ENCODE assay signal across 18 cellular contexts in genomic region chr5:90440644-90441043, GRCh38. TPM values are rescaled to one million over a fixed set of nuclear protein-coding genes. Genes with fewer than 3 reads are reported as not detected.
DNase-seq lines count a peak whose midpoint lies in the region; ATAC-seq, FAIRE-seq and TF ChIP-seq lines count a peak whose summit lies in the region.
"Had no signal": no experiment of that assay in that cellular context is flagged by ENCODE, and none has a peak within 500 bp of the region (broad histone marks: within the 10 kb centered on the region; RNA-seq: fewer than 3 reads in every experiment).

No MANE protein-coding gene starts in this region.

- peak overlapping the region; percentile 74 for H2AFZ ChIP-seq in HepG2 (ENCODE audit: low read length)

- H3K36me3 ChIP-seq in HepG2 (replicated peaks in 1 of 2; ENCODE audit: control insufficient read depth in 1 of 2, insufficient read depth in 2 of 2, low read length in 2 of 2) (no peaks in the 10 kb centered on the region), right lobe of liver (no peaks in the 10 kb centered on the region)
- H3K36me3 ChIP-seq: gastroesophageal sphincter, ovary, stomach, uterus had no signal

- TF ChIP-seq EP300 in HepG2 (IDR thresholded peaks at IDR 0.05; ENCODE audit: low read depth in 2 of 2, low read length in 2 of 2) = no peak
- TF ChIP-seq EP300 in HepG2 (CRISPR knock-in tag; IDR thresholded peaks at IDR 0.05; ENCODE audit: borderline replicate concordance) = no peak

- H3K9me3 ChIP-seq in HepG2 (ENCODE audit: low read length) (no peaks in the 10 kb centered on the region), right lobe of liver (no peaks in the 10 kb centered on the region)
- H3K9me3 ChIP-seq: gastroesophageal sphincter, ovary, stomach, uterus had no signal

- WGBS in HepG2 (ENCODE audit: low lambda C conversion rate) = 0% methylated on average over 2 of the region's 2 CpGs
- WGBS in right lobe of liver (ENCODE audit: insufficient coverage, low coverage, low lambda C conversion rate, missing lambda C conversion rate) = 40% methylated on average over 2 of the region's 2 CpGs

- TF ChIP-seq CTCF in HepG2 (CRISPR knock-in tag; IDR thresholded peaks at IDR 0.05) (no peak), right lobe of liver (IDR thresholded peaks at IDR 0.05) (no peak)

- ATAC-seq in HepG2 = peak; percentile 33; the same call in 1 of the 3 replicates
- ATAC-seq in right lobe of liver = no peak
- ATAC-seq in T-cell (replicated peaks in 1 of 4) = no peak
- no peak for ATAC-seq in memory B cell (ENCODE audit: low read depth)
- ATAC-seq in stimulated activated memory B cell treated with anti-CD40 and anti-IgM and Interleukin-4, amounts not matched to agents 10 μg/mL and 1 μg/mL and 100 μg/mL, for 72 hours = no peak
- ATAC-seq in GM21825 (IDR thresholded peaks at IDR 0.05; ENCODE audit: unreplicated experiment) = no peak
- ATAC-seq in HG03378 (IDR thresholded peaks at IDR 0.05; ENCODE audit: unreplicated experiment) = no peak
- ATAC-seq: gastroesophageal sphincter had no signal

- in situ Hi-C loops in HepG2 (cut with HindIII; ENCODE audit: extremely low pct_ligation_motif_present, low pct_unique_long_range_greater_than_20kb) = loop anchor here (10.0 kb wide), 1 partner anchor 344 kb away; no protein-coding TSS in a partner anchor

- no peak for FAIRE-seq in HepG2 (lab: Jason Lieb, UNC)
- FAIRE-seq: small intestine had no signal

- DNase-seq in HepG2 (ENCODE audit: low spot score) = no peak
- DNase-seq in right lobe of liver = no peak
- no peak for DNase-seq in T-cell
- no peak for DNase-seq in memory B cell (ENCODE audit: low spot score in 2 of 2)
- DNase-seq in activated naive CD8-positive, alpha-beta T cell treated with anti-CD3 and anti-CD28 coated beads for 36 hours = no peak
- DNase-seq: NCI-H1105, NCI-H226, ovary, stomach, uterus had no signal

- H3K4me3 Mint-ChIP-seq in T-cell (peak overlapping the region in 2 of 3 donors; percentile 73 to 75), memory B cell (peak overlapping the region; percentile 66)
- H3K4me3 Mint-ChIP-seq in stimulated activated memory B cell treated with anti-CD40 and anti-IgM and Interleukin-4, amounts not matched to agents 10 μg/mL and 1 μg/mL and 100 μg/mL, for 72 hours = peak overlapping the region; percentile 71
- H3K4me3 Mint-ChIP-seq in activated naive CD8-positive, alpha-beta T cell treated with anti-CD3 and anti-CD28 coated beads for 36 hours = no peak overlapping the region

- H3K27ac ChIP-seq in HepG2 (ENCODE audit: extremely low read length, insufficient read depth, low read length) (no peak overlapping the region), right lobe of liver (no peak overlapping the region)
- H3K27ac ChIP-seq: ovary, stomach, VCaP had no signal

- intact Hi-C loops in HepG2 (cut with micrococcal nuclease; ENCODE audit: unreplicated experiment) = no loop called here
- intact Hi-C loops in right lobe of liver (cut with DNase I) = no loop called here

- H3K27ac Mint-ChIP-seq in T-cell (no peak overlapping the region), memory B cell (no peak overlapping the region)
- H3K27ac Mint-ChIP-seq in stimulated activated memory B cell treated with anti-CD40 and anti-IgM and Interleukin-4, amounts not matched to agents 10 μg/mL and 1 μg/mL and 100 μg/mL, for 72 hours = peak overlapping the region; percentile 76
- no peak overlapping the region for H3K27ac Mint-ChIP-seq in activated naive CD8-positive, alpha-beta T cell treated with anti-CD3 and anti-CD28 coated beads for 36 hours
- H3K27ac Mint-ChIP-seq: activated naive CD8-positive, alpha-beta T cell had no signal

- TF ChIP-seq POLR2A in HepG2 (IDR thresholded peaks at IDR 0.05; ENCODE audit: insufficient read depth in 1 of 2, low read depth in 2 of 2, low read length in 2 of 2) (no peak), right lobe of liver (IDR thresholded peaks at IDR 0.05) (no peak)

- CTCF ChIA-PET in HepG2 (lab: Yijun Ruan, JAX; ENCODE audit: low intra/inter-chr PET ratio, low total read pairs) = interaction anchor here (1.5 to 4.2 kb wide), 2 partner anchors 89 to 164 kb away, joined by 4 to 35 read pairs; partner anchors contain the start of gene LYSMD3
- CTCF ChIA-PET in T-cell (lab: Charles Lee) = interaction anchor here (1.5 to 4.0 kb wide), 3 partner anchors 30 to 343 kb away, joined by 3 to 32 read pairs (median 8); partner anchors contain the start of genes CETN3 (in 1 of the 2) and LYSMD3 (in 1 of the 2)

- peaks cover 5 to 10% (median 7%) of the 10 kb centered on the region in 3 donors for H3K4me1 Mint-ChIP-seq in T-cell
- peaks cover 2% of the 10 kb centered on the region for H3K4me1 Mint-ChIP-seq in memory B cell
- H3K4me1 Mint-ChIP-seq in stimulated activated memory B cell treated with anti-CD40 and anti-IgM and Interleukin-4, amounts not matched to agents 10 μg/mL and 1 μg/mL and 100 μg/mL, for 72 hours = peaks cover 5% of the 10 kb centered on the region
- peaks cover 7% of the 10 kb centered on the region for H3K4me1 Mint-ChIP-seq in activated naive CD8-positive, alpha-beta T cell treated with anti-CD3 and anti-CD28 coated beads for 36 hours

- H3K36me3 Mint-ChIP-seq in T-cell (no peaks in the 10 kb centered on the region), memory B cell (no peaks in the 10 kb centered on the region)
- H3K36me3 Mint-ChIP-seq in stimulated activated memory B cell treated with anti-CD40 and anti-IgM and Interleukin-4, amounts not matched to agents 10 μg/mL and 1 μg/mL and 100 μg/mL, for 72 hours = no peaks in the 10 kb centered on the region
- H3K36me3 Mint-ChIP-seq in activated naive CD8-positive, alpha-beta T cell treated with anti-CD3 and anti-CD28 coated beads for 36 hours = no peaks in the 10 kb centered on the region
- H3K36me3 Mint-ChIP-seq: activated naive CD8-positive, alpha-beta T cell had no signal

- H3K79me2 ChIP-seq in HepG2 (ENCODE audit: insufficient read depth, low read length) = no peaks in the 10 kb centered on the region

- H3K27me3 ChIP-seq in HepG2 (ENCODE audit: control insufficient read depth in 1 of 2, insufficient read depth in 2 of 2, low read length in 2 of 2) = no peaks in the 10 kb centered on the region
- H3K27me3 ChIP-seq in right lobe of liver = no peaks in the 10 kb centered on the region
- H3K27me3 ChIP-seq: gastroesophageal sphincter, ovary, stomach, uterus had no signal

- no peaks in the 10 kb centered on the region for H4K20me1 ChIP-seq in HepG2 (ENCODE audit: insufficient read depth, low read length)

- H3K27me3 Mint-ChIP-seq in T-cell (peaks cover 0 to 9% of the 10 kb centered on the region in 2 donors), memory B cell (peaks cover 2% of the 10 kb centered on the region)
- no peaks in the 10 kb centered on the region for H3K27me3 Mint-ChIP-seq in stimulated activated memory B cell treated with anti-CD40 and anti-IgM and Interleukin-4, amounts not matched to agents 10 μg/mL and 1 μg/mL and 100 μg/mL, for 72 hours
- peaks cover 11% of the 10 kb centered on the region for H3K27me3 Mint-ChIP-seq in activated naive CD8-positive, alpha-beta T cell treated with anti-CD3 and anti-CD28 coated beads for 36 hours

- H3K4me2 ChIP-seq in HepG2 (ENCODE audit: low read depth, low read length) = peak overlapping the region; percentile 77

- H3K9me3 Mint-ChIP-seq in T-cell (no peaks in the 10 kb centered on the region), memory B cell (no peaks in the 10 kb centered on the region)
- H3K9me3 Mint-ChIP-seq in stimulated activated memory B cell treated with anti-CD40 and anti-IgM and Interleukin-4, amounts not matched to agents 10 μg/mL and 1 μg/mL and 100 μg/mL, for 72 hours = no peaks in the 10 kb centered on the region
- H3K9me3 Mint-ChIP-seq in activated naive CD8-positive, alpha-beta T cell treated with anti-CD3 and anti-CD28 coated beads for 36 hours = no peaks in the 10 kb centered on the region

- H3K4me3 ChIP-seq in HepG2 (replicated peaks in 1 of 3; ENCODE audit: insufficient read depth in 1 of 3, low read depth in 2 of 3, low read length in 3 of 3) = no peak overlapping the region; a peak in 1 of 6 replicates
- no peak overlapping the region for H3K4me3 ChIP-seq in right lobe of liver
- H3K4me3 ChIP-seq: lung had no signal

- peaks cover 7% of the 10 kb centered on the region for H3K4me1 ChIP-seq in HepG2 (ENCODE audit: insufficient read depth, low read length)
- H3K4me1 ChIP-seq in right lobe of liver = peaks cover 0 to 15% (median 2%) of the 10 kb centered on the region in 4 donors
- H3K4me1 ChIP-seq: uterus had no signal

- no TSS peak for BruUV-seq in HepG2 (replicated peaks; lab: Mats Ljungman, UMichigan)

- POLR2A ChIA-PET in HepG2 (lab: Yijun Ruan, JAX) = interaction anchor here (1.0 to 1.9 kb wide), 2 partner anchors 23 to 31 kb away, joined by 3 to 5 read pairs; partner anchors contain the start of gene CETN3
- POLR2A ChIA-PET in T-cell (lab: Charles Lee) = interaction anchor here in 1 of 2 donors (0.6 kb wide), 1 partner anchor 943 kb away, joined by 3 read pairs; the partner anchor contains the start of gene ARRDC3

- H3K9ac ChIP-seq in HepG2 (ENCODE audit: insufficient read depth, low read depth, low read length) = no peak overlapping the region

- no peak for TF ChIP-seq RAD21 in HepG2 (CRISPR knock-in tag; IDR thresholded peaks at IDR 0.05)

RNA-seq across cellular contexts. Expression of gene CETN3, which starts 31.1 kb away (rescaled TPM):
- total RNA-seq in HepG2 (2016; rRNA removed; fragmentation: Illumina TruSeq; extraction: Trizol) (71.5 and 111 TPM in 2 replicates), right lobe of liver (1 to 10 TPM; 4.2 to 8.0 (median 6.9) TPM), T-cell (10 to 100 TPM in 3 of 5 donors, 1 to 10 TPM in 2; 6.9 to 17.6 (median 15.8) TPM)
- 7.9 and 14.1 TPM in 2 replicates for total RNA-seq in HepG2 (2016; cell fraction: cytosol; rRNA removed; fragmentation: Illumina TruSeq; extraction: Trizol; ENCODE audit: low read depth)
- total RNA-seq in HepG2 (2016; cell fraction: insoluble cytoplasmic fraction; rRNA removed; fragmentation: Illumina TruSeq; extraction: Trizol) = 77.3 and 114 TPM in 2 replicates
- total RNA-seq in HepG2 (2016; cell fraction: membrane; rRNA removed; fragmentation: Illumina TruSeq; extraction: Trizol) = 13.0 and 20.4 TPM in 2 replicates
- total RNA-seq in HepG2 (2016; cell fraction: nucleus; rRNA removed; fragmentation: Illumina TruSeq; extraction: Trizol) = 37.5 and 38.0 TPM in 2 replicates
- 10.9 and 15.4 TPM in 2 replicates for polyA plus RNA-seq in HepG2 (2011; rRNA removed)
- 2.4 and 3.4 TPM in 2 replicates for polyA plus RNA-seq in HepG2 (2011; cell fraction: cytosol; rRNA removed)
- 1.9 and 3.6 TPM in 2 replicates for polyA plus RNA-seq in HepG2 (2011; cell fraction: nucleus; rRNA removed)
- 36.8 and 54.8 TPM in 2 replicates for polyA plus RNA-seq in HepG2 (2012)
- 6.1 and 6.6 TPM in 2 replicates for polyA plus RNA-seq in HepG2 (2016; cell fraction: cytosol; fragmentation: Illumina TruSeq; extraction: Trizol; ENCODE audit: low read depth)
- polyA plus RNA-seq in HepG2 (2016; cell fraction: insoluble cytoplasmic fraction; fragmentation: Illumina TruSeq; extraction: Trizol; ENCODE audit: low read depth) = 125 and 130 TPM in 2 replicates
- polyA plus RNA-seq in HepG2 (2016; cell fraction: membrane; fragmentation: Illumina TruSeq; extraction: Trizol; ENCODE audit: low read depth) = 8.5 and 8.8 TPM in 2 replicates
- polyA plus RNA-seq in HepG2 (2016; cell fraction: nucleus; fragmentation: Illumina TruSeq; extraction: Trizol; ENCODE audit: insufficient read depth, low read depth) = 46.1 and 52.5 TPM in 2 replicates
- 0.10 and 0.35 TPM in 2 replicates for polyA minus RNA-seq in HepG2 (2011; rRNA and poly(A)+ RNA removed; ENCODE audit: low replicate concordance)
- polyA minus RNA-seq in HepG2 (2011; cell fraction: cytosol; rRNA and poly(A)+ RNA removed) = 6.9 and 8.3 TPM in 2 replicates
- 17.4 and 21.8 TPM in 2 replicates for polyA minus RNA-seq in HepG2 (2011; cell fraction: nucleus; rRNA and poly(A)+ RNA removed)
- 10 to 100 TPM; 43.7 to 45.9 TPM for total RNA-seq in activated naive CD8-positive, alpha-beta T cell treated with anti-CD3 and anti-CD28 coated beads for 36 hours

RNA-seq across cellular contexts. Expression of gene MBLAC2, which starts 33.9 kb away (rescaled TPM):
- total RNA-seq in HepG2 (2016; rRNA removed; fragmentation: Illumina TruSeq; extraction: Trizol) (4.1 and 5.7 TPM in 2 replicates), right lobe of liver (1 to 10 TPM; 2.3 to 5.3 (median 3.9) TPM), T-cell (10 to 100 TPM in 2 of 5 donors, 1 to 10 TPM in 3; 6.0 to 13.0 (median 9.8) TPM)
- total RNA-seq in HepG2 (2016; cell fraction: cytosol; rRNA removed; fragmentation: Illumina TruSeq; extraction: Trizol; ENCODE audit: low read depth) = 0.61 and 0.62 TPM in 2 replicates
- total RNA-seq in HepG2 (2016; cell fraction: insoluble cytoplasmic fraction; rRNA removed; fragmentation: Illumina TruSeq; extraction: Trizol) = 4.1 and 6.2 TPM in 2 replicates
- 2.3 and 2.9 TPM in 2 replicates for total RNA-seq in HepG2 (2016; cell fraction: membrane; rRNA removed; fragmentation: Illumina TruSeq; extraction: Trizol)
- 6.9 and 7.1 TPM in 2 replicates for total RNA-seq in HepG2 (2016; cell fraction: nucleus; rRNA removed; fragmentation: Illumina TruSeq; extraction: Trizol)
- polyA plus RNA-seq in HepG2 (2011; rRNA removed) = 2.9 and 3.5 TPM in 2 replicates
- polyA plus RNA-seq in HepG2 (2011; cell fraction: cytosol; rRNA removed) = 2.2 TPM in 2 replicates
- polyA plus RNA-seq in HepG2 (2011; cell fraction: nucleus; rRNA removed) = 4.5 and 5.5 TPM in 2 replicates
- polyA plus RNA-seq in HepG2 (2012) = 4.1 and 4.9 TPM in 2 replicates
- polyA plus RNA-seq in HepG2 (2016; cell fraction: cytosol; fragmentation: Illumina TruSeq; extraction: Trizol; ENCODE audit: low read depth) = 0.18 and 0.37 TPM in 2 replicates
- polyA plus RNA-seq in HepG2 (2016; cell fraction: insoluble cytoplasmic fraction; fragmentation: Illumina TruSeq; extraction: Trizol; ENCODE audit: low read depth) = 8.7 and 9.4 TPM in 2 replicates
- 1.6 TPM in 2 replicates for polyA plus RNA-seq in HepG2 (2016; cell fraction: membrane; fragmentation: Illumina TruSeq; extraction: Trizol; ENCODE audit: low read depth)
- 9.2 and 10.1 TPM in 2 replicates for polyA plus RNA-seq in HepG2 (2016; cell fraction: nucleus; fragmentation: Illumina TruSeq; extraction: Trizol; ENCODE audit: insufficient read depth, low read depth)
- 9.0 and 11.4 TPM in 2 replicates for polyA minus RNA-seq in HepG2 (2011; rRNA and poly(A)+ RNA removed; ENCODE audit: low replicate concordance)
- 4.6 and 5.1 TPM in 2 replicates for polyA minus RNA-seq in HepG2 (2011; cell fraction: cytosol; rRNA and poly(A)+ RNA removed)
- polyA minus RNA-seq in HepG2 (2011; cell fraction: nucleus; rRNA and poly(A)+ RNA removed) = 22.5 and 23.6 TPM in 2 replicates
- 1 to 10 TPM; 5.4 to 5.6 TPM for total RNA-seq in activated naive CD8-positive, alpha-beta T cell treated with anti-CD3 and anti-CD28 coated beads for 36 hours

RNA-seq across cellular contexts. Expression of gene POLR3G, which starts 34.0 kb away (rescaled TPM):
- total RNA-seq in HepG2 (2016; rRNA removed; fragmentation: Illumina TruSeq; extraction: Trizol) (7.3 and 11.2 TPM in 2 replicates), right lobe of liver (1 to 10 TPM; 1.2 to 7.7 (median 2.0) TPM), T-cell (1 to 10 TPM in 3 of 5 donors, under 1 TPM in 2; 0.84 to 2.3 (median 1.6) TPM)
- 5.8 and 8.9 TPM in 2 replicates for total RNA-seq in HepG2 (2016; cell fraction: cytosol; rRNA removed; fragmentation: Illumina TruSeq; extraction: Trizol; ENCODE audit: low read depth)
- total RNA-seq in HepG2 (2016; cell fraction: insoluble cytoplasmic fraction; rRNA removed; fragmentation: Illumina TruSeq; extraction: Trizol) = 7.7 and 11.7 TPM in 2 replicates
- 2.9 and 4.4 TPM in 2 replicates for total RNA-seq in HepG2 (2016; cell fraction: membrane; rRNA removed; fragmentation: Illumina TruSeq; extraction: Trizol)
- total RNA-seq in HepG2 (2016; cell fraction: nucleus; rRNA removed; fragmentation: Illumina TruSeq; extraction: Trizol) = 6.5 and 7.3 TPM in 2 replicates
- polyA plus RNA-seq in HepG2 (2011; rRNA removed) = 1.1 and 1.2 TPM in 2 replicates
- 2.2 and 2.5 TPM in 2 replicates for polyA plus RNA-seq in HepG2 (2011; cell fraction: cytosol; rRNA removed)
- polyA plus RNA-seq in HepG2 (2011; cell fraction: nucleus; rRNA removed) = 0.93 and 1.4 TPM in 2 replicates
- polyA plus RNA-seq in HepG2 (2012) = 1.6 and 2.6 TPM in 2 replicates
- 1.1 and 1.2 TPM in 2 replicates for polyA plus RNA-seq in HepG2 (2016; cell fraction: cytosol; fragmentation: Illumina TruSeq; extraction: Trizol; ENCODE audit: low read depth)
- 9.9 and 10.9 TPM in 2 replicates for polyA plus RNA-seq in HepG2 (2016; cell fraction: insoluble cytoplasmic fraction; fragmentation: Illumina TruSeq; extraction: Trizol; ENCODE audit: low read depth)
- polyA plus RNA-seq in HepG2 (2016; cell fraction: membrane; fragmentation: Illumina TruSeq; extraction: Trizol; ENCODE audit: low read depth) = 1.7 and 2.6 TPM in 2 replicates
- polyA plus RNA-seq in HepG2 (2016; cell fraction: nucleus; fragmentation: Illumina TruSeq; extraction: Trizol; ENCODE audit: insufficient read depth, low read depth) = 9.5 and 10.9 TPM in 2 replicates
- polyA minus RNA-seq in HepG2 (2011; rRNA and poly(A)+ RNA removed; ENCODE audit: low replicate concordance) = 1.1 and 1.9 TPM in 2 replicates
- 0.59 and 0.97 TPM in 2 replicates for polyA minus RNA-seq in HepG2 (2011; cell fraction: cytosol; rRNA and poly(A)+ RNA removed)
- polyA minus RNA-seq in HepG2 (2011; cell fraction: nucleus; rRNA and poly(A)+ RNA removed) = 1.2 and 1.5 TPM in 2 replicates
- 10 to 100 TPM; 25.4 to 25.7 TPM for total RNA-seq in activated naive CD8-positive, alpha-beta T cell treated with anti-CD3 and anti-CD28 coated beads for 36 hours
